In the genomic region with DNA sequence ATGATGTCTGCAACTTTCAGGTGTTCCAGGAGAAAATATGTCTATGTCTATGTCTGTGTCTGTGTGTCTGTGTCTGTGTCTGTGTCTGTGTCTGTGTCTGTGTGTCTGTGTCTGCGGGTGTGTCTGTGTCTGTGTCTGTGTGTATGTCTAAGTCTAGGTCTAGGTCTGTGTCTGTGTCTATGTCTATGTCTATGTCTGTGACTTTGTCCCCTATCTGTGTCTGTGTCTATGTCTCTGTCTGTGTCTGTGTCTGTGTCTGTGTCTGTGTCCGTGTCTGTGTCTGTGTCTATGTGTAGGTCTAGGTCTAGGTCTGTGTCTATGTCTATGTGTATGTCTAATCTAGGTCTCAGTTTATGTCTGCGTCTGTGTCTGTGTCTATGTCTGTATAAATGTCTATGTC, we compare ENCODE assay signal across 17 cellular contexts. TPM values are rescaled to one million over a fixed set of nuclear protein-coding genes. Genes with fewer than 3 reads are reported as not detected.
A peak's percentile ranks its signal among the peaks of the same experiment; 100 is the strongest.
DNase-seq lines count a peak whose midpoint lies in the region; ATAC-seq, FAIRE-seq and TF ChIP-seq lines count a peak whose summit lies in the region.
"Had no signal": no experiment of that assay in that cellular context is flagged by ENCODE, and none has a peak within 500 bp of the region (broad histone marks: within the 10 kb centered on the region; RNA-seq: fewer than 3 reads in every experiment).

No MANE protein-coding gene starts in this region.

- no TSS peak for BruUV-seq in PC-9 (replicated peaks; lab: Mats Ljungman, UMichigan)

- no peaks in the 10 kb centered on the region for H3K27me3 ChIP-seq in CD4-positive, alpha-beta memory T cell (ENCODE audit: insufficient read depth, low read length)
- H3K27me3 ChIP-seq in PC-9 (ENCODE audit: insufficient read depth, low read depth): no peaks in the 10 kb centered on the region
- H3K27me3 ChIP-seq in keratinocyte (ENCODE audit: control insufficient read depth, extremely low read depth, insufficient read depth, low read length): no peaks in the 10 kb centered on the region
- no peaks in the 10 kb centered on the region for H3K27me3 ChIP-seq in psoas muscle (ENCODE audit: insufficient read depth in 3 of 3, low read length in 2 of 3)
- H3K27me3 ChIP-seq: BLaER1 had no signal

- WGBS in psoas muscle, 3 donors: 73 to 94% (median 77%) methylated on average over 3 of the region's 3 CpGs

- peaks cover 1% of the 10 kb centered on the region for H3K27me3 Mint-ChIP-seq in activated T-cell treated with anti-CD3 and anti-CD28 coated beads, Interleukin-2, amount 50 U/mL, for 24 hours
- peaks cover 4 to 6% of the 10 kb centered on the region in 2 donors for H3K27me3 Mint-ChIP-seq in CD4-positive, alpha-beta memory T cell

- H3K27ac ChIP-seq in CD4-positive, alpha-beta memory T cell (ENCODE audit: low read depth, low read length): no peak overlapping the region
- H3K27ac ChIP-seq in PC-9: peak overlapping the region; percentile 59; the same call in 1 of the 2 replicates
- peak overlapping the region; percentile 97 for H3K27ac ChIP-seq in keratinocyte (ENCODE audit: control insufficient read depth, insufficient read depth, low read length)
- no peak overlapping the region for H3K27ac ChIP-seq in psoas muscle
- H3K27ac ChIP-seq: BLaER1, HL-60 had no signal

- POLR2A ChIA-PET in CD4-positive, alpha-beta memory T cell (lab: Charles Lee; ENCODE audit: partially characterized antibody): no interaction called here
- POLR2A ChIA-PET in PC-9 (lab: Charles Lee; ENCODE audit: unreplicated experiment): interaction anchor here (0.6 kb wide), 2 partner anchors 118 to 512 kb away, joined by 3 to 6 read pairs; no protein-coding TSS in a partner anchor

- no peaks in the 10 kb centered on the region for H3K36me3 Mint-ChIP-seq in activated T-cell treated with anti-CD3 and anti-CD28 coated beads, Interleukin-2, amount 50 U/mL, for 24 hours (ENCODE audit: low read depth)
- no peaks in the 10 kb centered on the region for H3K36me3 Mint-ChIP-seq in CD4-positive, alpha-beta memory T cell

- peaks cover 42% of the 10 kb centered on the region for H3K4me1 Mint-ChIP-seq in activated T-cell treated with anti-CD3 and anti-CD28 coated beads, Interleukin-2, amount 50 U/mL, for 24 hours (ENCODE audit: low read depth)
- peaks cover 0 to 8% (median 5%) of the 10 kb centered on the region in 4 donors for H3K4me1 Mint-ChIP-seq in CD4-positive, alpha-beta memory T cell

- H2AFZ ChIP-seq in PC-9: no peak overlapping the region
- H2AFZ ChIP-seq in keratinocyte (ENCODE audit: control insufficient read depth, low read length): no peak overlapping the region

- H3K9me3 ChIP-seq in CD4-positive, alpha-beta memory T cell (ENCODE audit: control insufficient read depth in 1 of 2, low read length in 2 of 2): no peaks in the 10 kb centered on the region
- H3K9me3 ChIP-seq in PC-9 (ENCODE audit: insufficient read depth, low read depth) (no peaks in the 10 kb centered on the region), keratinocyte (ENCODE audit: control insufficient read depth, low read depth, low read length) (no peaks in the 10 kb centered on the region), psoas muscle (no peaks in the 10 kb centered on the region)
- H3K9me3 ChIP-seq: BLaER1 had no signal

- FAIRE-seq in keratinocyte (lab: Jason Lieb, UNC): no peak
- FAIRE-seq: GM12892, H54 had no signal

- dilution Hi-C loops in keratinocyte (cut with MboI; ENCODE audit: extremely low pct_ligation_motif_present, low sequenced_read_pairs): loop anchor here (25.0 kb wide), 1 partner anchor 160 kb away; no protein-coding TSS in a partner anchor

- intact Hi-C loops in CD4-positive, alpha-beta memory T cell (cut with micrococcal nuclease): no loop called here
- intact Hi-C loops in PC-9 (cut with micrococcal nuclease; ENCODE audit: unreplicated experiment) (no loop called here), psoas muscle (cut with DNase I) (no loop called here)

- TF ChIP-seq CTCF in PC-9 (conservative IDR thresholded peaks at IDR 0.05) (no peak), keratinocyte (optimal IDR thresholded peaks at IDR 0.05 in 1 of 3, IDR thresholded peaks at IDR 0.05 in 1 of 3, conservative IDR thresholded peaks at IDR 0.05 in 1 of 3; ENCODE audit: extremely low read depth in 1 of 3, insufficient read depth in 2 of 3, low read length in 3 of 3) (no peak), psoas muscle (IDR thresholded peaks at IDR 0.05) (no peak)

- no peaks in the 10 kb centered on the region for H3K36me3 ChIP-seq in CD4-positive, alpha-beta memory T cell (ENCODE audit: insufficient read depth, low read length)
- H3K36me3 ChIP-seq in PC-9 (ENCODE audit: low read depth): no peaks in the 10 kb centered on the region; the same call in 1 of the 2 replicates
- no peaks in the 10 kb centered on the region for H3K36me3 ChIP-seq in keratinocyte (ENCODE audit: control insufficient read depth in 2 of 2, extremely low read depth in 1 of 2, insufficient read depth in 2 of 2, low read length in 2 of 2)
- H3K36me3 ChIP-seq in psoas muscle (ENCODE audit: insufficient read depth in 1 of 2, low read depth in 1 of 2): no peaks in the 10 kb centered on the region
- H3K36me3 ChIP-seq: BLaER1 had no signal

- CTCF ChIA-PET in CD4-positive, alpha-beta memory T cell (lab: Charles Lee; ENCODE audit: partially characterized antibody): interaction anchor here (1.6 kb wide), 1 partner anchor 118 kb away, joined by 4 read pairs; no protein-coding TSS in a partner anchor
- CTCF ChIA-PET in PC-9 (lab: Charles Lee): no interaction called here

- H3K9me3 Mint-ChIP-seq in activated T-cell treated with anti-CD3 and anti-CD28 coated beads, Interleukin-2, amount 50 U/mL, for 24 hours: peaks cover 5% of the 10 kb centered on the region
- H3K9me3 Mint-ChIP-seq in CD4-positive, alpha-beta memory T cell: no peaks in the 10 kb centered on the region

- no peak overlapping the region for H3K4me3 Mint-ChIP-seq in activated T-cell treated with anti-CD3 and anti-CD28 coated beads, Interleukin-2, amount 50 U/mL, for 24 hours
- H3K4me3 Mint-ChIP-seq in CD4-positive, alpha-beta memory T cell: no peak overlapping the region

- H3K9me2 ChIP-seq in PC-9 (ENCODE audit: insufficient read depth): no peaks in the 10 kb centered on the region

- peak; percentile 25 for DNase-seq in activated T-cell treated with anti-CD3 and anti-CD28 coated beads, Interleukin-2, amount 50 U/mL, for 24 hours
- no peak for DNase-seq in activated T-cell treated with anti-CD3 and anti-CD28 coated beads, Interleukin-2, amount 50 U/mL, for 48 hours
- peak in 4 of 5 donors; percentile 16 to 28 (median 22) for DNase-seq in CD4-positive, alpha-beta memory T cell
- no peak for DNase-seq in PC-9
- no peak for DNase-seq in keratinocyte (ENCODE audit: low read depth, low spot score)
- no peak for DNase-seq in NCI-H1105 (lab: John Stamatoyannopoulos, UW)
- no peak for DNase-seq in psoas muscle
- DNase-seq: 8988T, AML-193, DMS79 had no signal

- no peak overlapping the region for H3K27ac Mint-ChIP-seq in activated T-cell treated with anti-CD3 and anti-CD28 coated beads, Interleukin-2, amount 50 U/mL, for 24 hours
- H3K27ac Mint-ChIP-seq in CD4-positive, alpha-beta memory T cell: no peak overlapping the region

- H3K9ac ChIP-seq in keratinocyte (ENCODE audit: control insufficient read depth, extremely low read depth, insufficient read depth, low read length): peak overlapping the region; percentile 75
- H3K9ac ChIP-seq: BLaER1 had no signal

- H3K4me1 ChIP-seq in CD4-positive, alpha-beta memory T cell (ENCODE audit: insufficient read depth, low read length): peaks cover 7% of the 10 kb centered on the region
- H3K4me1 ChIP-seq in PC-9 (replicated peaks; ENCODE audit: insufficient read depth) (peaks cover 42% of the 10 kb centered on the region), keratinocyte (ENCODE audit: control insufficient read depth, extremely low read depth, insufficient read depth, low read length) (peaks cover 64% of the 10 kb centered on the region), psoas muscle (no peaks in the 10 kb centered on the region)

- no peaks in the 10 kb centered on the region for H4K20me1 ChIP-seq in PC-9 (ENCODE audit: insufficient read depth)
- H4K20me1 ChIP-seq in keratinocyte (ENCODE audit: control insufficient read depth, extremely low read depth, insufficient read depth, low read length): no peaks in the 10 kb centered on the region
- H4K20me1 ChIP-seq: BLaER1 had no signal

- H3K79me2 ChIP-seq in PC-9 (ENCODE audit: low read depth): no peaks in the 10 kb centered on the region
- peaks cover 5% of the 10 kb centered on the region for H3K79me2 ChIP-seq in keratinocyte (ENCODE audit: control insufficient read depth, insufficient read depth, low read length)

- no peaks in the 10 kb centered on the region for H3K9me1 ChIP-seq in keratinocyte (ENCODE audit: control insufficient read depth, extremely low read depth, insufficient read depth, low read length)

- peaks cover 22% of the 10 kb centered on the region; the same call in 1 of the 2 replicates for H3F3A ChIP-seq in PC-9 (ENCODE audit: insufficient read depth, low read depth)

- peak overlapping the region; percentile 15; the same call in 1 of the 2 replicates for H3K4me2 ChIP-seq in PC-9
- peak overlapping the region; percentile 69 for H3K4me2 ChIP-seq in keratinocyte (ENCODE audit: control insufficient read depth, extremely low read depth, insufficient read depth, low read depth, low read length)
- H3K4me2 ChIP-seq: BLaER1 had no signal

- H3K4me3 ChIP-seq in CD4-positive, alpha-beta memory T cell (ENCODE audit: low read length in 2 of 2): no peak overlapping the region
- H3K4me3 ChIP-seq in PC-9: no peak overlapping the region
- H3K4me3 ChIP-seq in keratinocyte (ENCODE audit: control insufficient read depth in 2 of 3, extremely low read depth in 1 of 3, insufficient read depth in 2 of 3, low read depth in 1 of 3, low read length in 3 of 3): peak overlapping the region in 2 of 3 experiments; percentile 8 to 29
- no peak overlapping the region for H3K4me3 ChIP-seq in psoas muscle
- H3K4me3 ChIP-seq: BLaER1 had no signal

- ATAC-seq in GM18868 (IDR thresholded peaks at IDR 0.05; ENCODE audit: unreplicated experiment) (no peak), psoas muscle (no peak)
- ATAC-seq: HCT116 had no signal

RNA-seq across cellular contexts. Expression of a gene that starts 10.5 kb away (rescaled TPM):
- total RNA-seq in CD4-positive, alpha-beta memory T cell: not detected
- polyA plus RNA-seq in CD4-positive, alpha-beta memory T cell: 1 to 10 TPM in 1 of 2 donors, under 1 TPM in 1; 0.61 to 2.1 TPM
- total RNA-seq in PC-9 (2021) (3.3 and 3.8 TPM in 2 replicates), psoas muscle (1 to 10 TPM in 2 of 4 donors, under 1 TPM in 2; 0.41 to 3.1 (median 1.6) TPM)
- polyA plus RNA-seq in keratinocyte (24.6 to 57.3 TPM (median 47.7 TPM) in 3 replicates), psoas muscle (1 to 10 TPM in 2 of 3 donors, under 1 TPM in 1; 0.86 to 3.4 (median 1.3) TPM)
- 4.9 TPM for polyA plus RNA-seq in keratinocyte (2011; ENCODE audit: low read depth)
- polyA plus RNA-seq in keratinocyte (2011; cell fraction: cytosol; rRNA removed): 17.5 and 22.7 TPM in 2 replicates
- polyA plus RNA-seq in keratinocyte (2011; cell fraction: nucleus; rRNA removed): 21.9 and 23.7 TPM in 2 replicates
- polyA plus RNA-seq in keratinocyte (2012; ENCODE audit: low replicate concordance): 14.9 and 38.8 TPM in 2 replicates
- polyA minus RNA-seq in keratinocyte: 16.9 to 36.7 TPM (median 32.0 TPM) in 3 replicates
- polyA minus RNA-seq in keratinocyte (2011; cell fraction: cytosol; rRNA and poly(A)+ RNA removed): 11.9 TPM
- polyA minus RNA-seq in keratinocyte (2011; cell fraction: nucleus; rRNA and poly(A)+ RNA removed): 9.6 and 10.4 TPM in 2 replicates
- total RNA-seq: G401 had no signal

Comparison
In these comparisons a context has a peak if more than half of its experiments do, and no peak if none do; other contexts are left out.
1. DNase-seq: peak in activated T-cell treated with anti-CD3 and anti-CD28 coated beads, Interleukin-2, amount 50 U/mL, for 24 hours (single experiment) and CD4-positive, alpha-beta memory T cell (4 of 5); none in activated T-cell treated with anti-CD3 and anti-CD28 coated beads, Interleukin-2, amount 50 U/mL, for 48 hours (0 of 2), PC-9 (0 of 2), keratinocyte (single experiment), NCI-H1105 (single experiment) and psoas muscle (0 of 2).
2. H3K27ac ChIP-seq: peak in PC-9 (single experiment) and keratinocyte (single experiment); none in CD4-positive, alpha-beta memory T cell (single experiment) and psoas muscle (single experiment).
3. H3K4me3 ChIP-seq: peak in keratinocyte (2 of 3); none in CD4-positive, alpha-beta memory T cell (0 of 2), PC-9 (single experiment) and psoas muscle (single experiment).